In the genomic region with DNA sequence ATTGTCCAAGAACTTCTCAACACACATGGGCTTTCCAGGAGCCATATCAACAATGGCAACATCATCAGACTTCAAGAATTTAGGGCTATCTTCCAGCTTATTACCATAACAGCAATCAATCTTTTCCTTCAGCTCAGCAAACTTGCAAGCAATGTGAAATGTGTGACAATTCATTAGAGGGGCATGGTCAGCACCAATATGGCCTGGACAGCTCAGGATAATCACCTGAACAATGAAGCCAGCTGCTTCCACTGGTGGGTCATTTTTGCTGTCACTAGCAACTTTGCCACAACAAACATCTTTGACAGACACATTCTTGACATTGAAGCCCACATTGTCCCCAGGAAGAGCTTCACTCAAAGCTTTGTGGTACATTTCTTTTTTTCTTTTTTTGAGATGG, we compare ENCODE assay signal across 22 cellular contexts.
"Had no signal": no experiment of that assay in that cellular context is flagged by ENCODE, and none has a peak within 500 bp of the region (broad histone marks: within the 10 kb centered on the region; RNA-seq: fewer than 3 reads in every experiment).

No MANE protein-coding gene starts in this region.

- H3K36me3 ChIP-seq: MG63, Peyer's patch, SJCRH30 had no signal

- H3K27ac ChIP-seq: Peyer's patch, SJCRH30 had no signal

- DNase-seq: Karpas-422, KG1, MG63, NCI-H1092, NCI-H1105 treated with DMSO at 0.1 percent for 48 hours, NCI-H1417 treated with DMSO at 0.1 percent for 48 hours, NCI-H146, NCI-H1694 treated with DMSO at 0.1 percent for 48 hours, NCI-H1930, NCI-H2081, NCI-H2107, NCI-H2227 treated with DMSO at 0.1 percent for 48 hours, NCI-H524, NCI-H526 treated with DMSO at 0.1 percent for 48 hours, NCI-H748 treated with DMSO at 0.1 percent for 48 hours, PC-3, Peyer's patch, SHP77 treated with DMSO at 0.1 percent for 48 hours, SJCRH30, T-helper 1 cell, T-helper 17 cell had no signal

- H3K27me3 ChIP-seq: MG63, Peyer's patch, SJCRH30 had no signal

- ATAC-seq: PC-3, Right ventricle myocardium inferior, T-helper 17 cell had no signal

- H3K4me1 ChIP-seq: Peyer's patch, SJCRH30 had no signal

- H3K9me3 ChIP-seq: MG63, Peyer's patch, SJCRH30 had no signal

- H3K4me3 ChIP-seq: MG63, Peyer's patch, SJCRH30 had no signal
